ENCODE assay signal across 24 cellular contexts in the genomic region with DNA sequence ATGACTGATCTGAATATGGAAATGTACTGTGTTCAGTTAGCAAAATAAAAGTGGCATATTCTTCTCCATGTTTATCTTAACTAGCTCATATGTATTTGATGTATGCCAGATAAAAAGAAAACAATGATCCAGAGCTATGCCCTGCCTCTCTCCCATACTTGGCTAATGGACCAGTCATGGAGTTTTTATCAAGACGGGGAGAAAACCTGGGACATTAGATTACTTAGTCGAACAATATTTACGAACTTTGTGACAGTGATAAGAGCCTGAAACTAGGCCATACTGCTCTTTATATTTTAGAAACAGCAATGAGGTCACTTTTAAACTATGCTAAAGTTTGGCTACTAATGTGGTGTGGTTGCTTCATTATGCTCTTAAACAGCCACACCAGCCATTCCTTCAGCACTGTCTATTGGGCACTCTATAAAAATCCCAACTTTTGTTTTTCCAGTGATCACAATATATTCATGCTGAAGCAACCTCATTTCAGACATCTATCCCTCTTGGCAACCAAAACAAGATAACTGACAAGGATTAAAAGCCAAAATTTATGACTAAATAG.
"Had no signal": no experiment of that assay in that cellular context is flagged by ENCODE, and none has a peak within 500 bp of the region (broad histone marks: within the 10 kb centered on the region; RNA-seq: fewer than 3 reads in every experiment).

No MANE protein-coding gene starts in this region.

- H3K4me1 Mint-ChIP-seq: stimulated activated memory B cell treated with anti-CD40 and anti-IgM and Interleukin-4, amounts not matched to agents 10 μg/mL and 1 μg/mL and 100 μg/mL, for 72 hours had no signal

- H3K4me3 Mint-ChIP-seq: naive thymus-derived CD4-positive, alpha-beta T cell; nephron progenitor cell; stimulated activated memory B cell treated with anti-CD40 and anti-IgM and Interleukin-4, amounts not matched to agents 10 μg/mL and 1 μg/mL and 100 μg/mL, for 72 hours had no signal

- H3K36me3 Mint-ChIP-seq: naive thymus-derived CD4-positive, alpha-beta T cell; stimulated activated memory B cell treated with anti-CD40 and anti-IgM and Interleukin-4, amounts not matched to agents 10 μg/mL and 1 μg/mL and 100 μg/mL, for 72 hours had no signal

- H3K27ac Mint-ChIP-seq: naive thymus-derived CD4-positive, alpha-beta T cell; nephron progenitor cell; stimulated activated memory B cell treated with anti-CD40 and anti-IgM and Interleukin-4, amounts not matched to agents 10 μg/mL and 1 μg/mL and 100 μg/mL, for 72 hours had no signal

- H3K4me2 ChIP-seq: hepatocyte had no signal

- H3K4me3 ChIP-seq: dorsolateral prefrontal cortex, gastroesophageal sphincter, heart left ventricle, hepatocyte, left lung, prostate gland, right atrium auricular region, sigmoid colon, spleen, testis, tibial artery, upper lobe of left lung had no signal

- DNase-seq: dorsolateral prefrontal cortex; effector CD4-positive, alpha-beta T cell; foreskin keratinocyte; heart left ventricle; kidney; left lung; mesenchymal stem cell; midbrain; naive thymus-derived CD4-positive, alpha-beta T cell; nephron progenitor cell; nucleus accumbens; sigmoid colon; spleen; stimulated activated CD4-positive, alpha-beta T cell treated with anti-CD3 and anti-CD28 coated beads, Interleukin-4, amount 100 ng/mL, for 4 hours; stimulated activated naive CD8-positive, alpha-beta T cell treated with anti-CD3 and anti-CD28 coated beads, Interleukin-15, Interleukin-2, amounts not matched to agents 100 U/mL and 50 U/mL, for 24 hours; substantia nigra; testis; tibial artery; upper lobe of left lung had no signal

- H3K4me1 ChIP-seq: foreskin keratinocyte, gastroesophageal sphincter, left lung, prostate gland, right atrium auricular region, sigmoid colon, spleen, testis, upper lobe of left lung had no signal

- H2AFZ ChIP-seq: hepatocyte had no signal

- H3K9me3 Mint-ChIP-seq: naive thymus-derived CD4-positive, alpha-beta T cell; nephron progenitor cell; stimulated activated memory B cell treated with anti-CD40 and anti-IgM and Interleukin-4, amounts not matched to agents 10 μg/mL and 1 μg/mL and 100 μg/mL, for 72 hours had no signal

- H3K27me3 ChIP-seq: foreskin keratinocyte, gastroesophageal sphincter, heart left ventricle, hepatocyte, left lung, right atrium auricular region, sigmoid colon, spleen, testis, tibial artery, upper lobe of left lung had no signal

- H3K9me3 ChIP-seq: gastroesophageal sphincter, heart left ventricle, left lung, prostate gland, right atrium auricular region, sigmoid colon, spleen, testis, tibial artery, upper lobe of left lung had no signal

- H3K27ac ChIP-seq: dorsolateral prefrontal cortex, foreskin keratinocyte, gastroesophageal sphincter, heart left ventricle, hepatocyte, left lung, prostate gland, sigmoid colon, spleen, testis, tibial artery, upper lobe of left lung had no signal

- ATAC-seq: foreskin keratinocyte; gastroesophageal sphincter; heart left ventricle; left lung; naive thymus-derived CD4-positive, alpha-beta T cell; stimulated activated memory B cell treated with anti-CD40 and anti-IgM and Interleukin-4, amounts not matched to agents 10 μg/mL and 1 μg/mL and 100 μg/mL, for 72 hours; stimulated activated naive CD8-positive, alpha-beta T cell treated with anti-CD3 and anti-CD28 coated beads, Interleukin-15, Interleukin-2, amounts not matched to agents 100 U/mL and 50 U/mL, for 24 hours had no signal

- H3K36me3 ChIP-seq: gastroesophageal sphincter, heart left ventricle, left lung, prostate gland, right atrium auricular region, sigmoid colon, spleen, tibial artery, upper lobe of left lung had no signal

- H3K27me3 Mint-ChIP-seq: stimulated activated memory B cell treated with anti-CD40 and anti-IgM and Interleukin-4, amounts not matched to agents 10 μg/mL and 1 μg/mL and 100 μg/mL, for 72 hours had no signal

- H3K79me2 ChIP-seq: hepatocyte had no signal
